In genomic region chr19:48746738-48747575, GRCh38 we compare ENCODE assay signal across 1 cellular context.
TF ChIP-seq lines count a peak whose summit lies in the region.

IZUMO1 (minus strand) TSS chr19:48746909; CDS start chr19:48745859, 1,050 bp downstream.

TF ChIP-seq in HepG2, 621 proteins besides CTCF, POLR2A, EP300 and RAD21 (continued from another document and continues in another):
- TF ChIP-seq POGK (CRISPR knock-in tag; conservative IDR thresholded peaks at IDR 0.05) = no peak
- peak; percentile 44; the same call in 1 of the 2 replicates for TF ChIP-seq GABPB1 (CRISPR knock-in tag; IDR thresholded peaks at IDR 0.05)
- no peak for TF ChIP-seq CENPBD1 (CRISPR knock-in tag; IDR thresholded peaks at IDR 0.05; ENCODE audit: borderline replicate concordance, low read depth)
- TF ChIP-seq CREB1 (IDR thresholded peaks at IDR 0.05) = peak; percentile 95
- no peak; the same call in 1 of the 2 replicates for TF ChIP-seq CREB1 (CRISPR knock-in tag; IDR thresholded peaks at IDR 0.05)
- TF ChIP-seq IKZF5 (CRISPR knock-in tag; IDR thresholded peaks at IDR 0.05) = peak; percentile 45; the same call in 1 of the 2 replicates
- TF ChIP-seq ZNF709 (CRISPR knock-in tag; IDR thresholded peaks at IDR 0.05) = no peak
- peak; percentile 17; the same call in 1 of the 2 replicates for TF ChIP-seq GATAD2A (CRISPR knock-in tag; IDR thresholded peaks at IDR 0.05)
- TF ChIP-seq BCLAF1 (IDR thresholded peaks at IDR 0.05) = no peak
- TF ChIP-seq CREM (IDR thresholded peaks at IDR 0.05) = peak; percentile 93
- TF ChIP-seq CREM (CRISPR knock-in tag; IDR thresholded peaks at IDR 0.05) = no peak
- TF ChIP-seq ZNF770 (CRISPR knock-in tag; IDR thresholded peaks at IDR 0.05) = no peak
- no peak for TF ChIP-seq NFYB (CRISPR knock-in tag; IDR thresholded peaks at IDR 0.05)
- no peak for TF ChIP-seq ZNF768 (CRISPR knock-in tag; IDR thresholded peaks at IDR 0.05)
- peak; percentile 99 for TF ChIP-seq THAP11 (CRISPR knock-in tag; IDR thresholded peaks at IDR 0.05)
- TF ChIP-seq ZBTB4 (CRISPR knock-in tag; IDR thresholded peaks at IDR 0.05; ENCODE audit: borderline replicate concordance) = 0 out of 2 replicates have a peak, but pooled peaks have one; percentile 26
- TF ChIP-seq BCL6 (CRISPR knock-in tag; IDR thresholded peaks at IDR 0.05) = no peak
- TF ChIP-seq ZNF30 (CRISPR knock-in tag; IDR thresholded peaks at IDR 0.05) = no peak
- TF ChIP-seq ZNF143 (CRISPR knock-in tag; IDR thresholded peaks at IDR 0.05) = peak; percentile 92
- no peak for TF ChIP-seq ZHX1 (CRISPR knock-in tag; IDR thresholded peaks at IDR 0.05; ENCODE audit: low read depth)
- 0 out of 2 replicates have a peak, but pooled peaks have one; percentile 31 for TF ChIP-seq ZNF574 (CRISPR knock-in tag; IDR thresholded peaks at IDR 0.05)
- TF ChIP-seq FOSL2 (CRISPR knock-in tag; IDR thresholded peaks at IDR 0.05) = no peak
- TF ChIP-seq FOXO1 (CRISPR knock-in tag; IDR thresholded peaks at IDR 0.05) = no peak
- no peak for TF ChIP-seq SNAPC5 (CRISPR knock-in tag; IDR thresholded peaks at IDR 0.05; ENCODE audit: borderline replicate concordance)
- no peak for TF ChIP-seq GABPA (IDR thresholded peaks at IDR 0.05; ENCODE audit: low read depth, low read length)
- peak; percentile 62; the same call in 1 of the 2 replicates for TF ChIP-seq GABPA (CRISPR knock-in tag; IDR thresholded peaks at IDR 0.05; ENCODE audit: low read depth)
- TF ChIP-seq PAXIP1 (CRISPR knock-in tag; conservative IDR thresholded peaks at IDR 0.05) = no peak
- TF ChIP-seq IRF2 (CRISPR knock-in tag; IDR thresholded peaks at IDR 0.05) = peak; percentile 40; the same call in 1 of the 2 replicates
- peak; percentile 89 for TF ChIP-seq HCFC1 (IDR thresholded peaks at IDR 0.05; ENCODE audit: low read depth, low read length)
- TF ChIP-seq SUZ12 (IDR thresholded peaks at IDR 0.05; ENCODE audit: low read depth, low read length) = peak; percentile 82
- TF ChIP-seq RARA (CRISPR knock-in tag; IDR thresholded peaks at IDR 0.05) = no peak
- no peak for TF ChIP-seq ZFP82 (CRISPR knock-in tag; IDR thresholded peaks at IDR 0.05; ENCODE audit: borderline replicate concordance)
- TF ChIP-seq HNRNPH1 (optimal IDR thresholded peaks at IDR 0.05; ENCODE audit: low read depth, low read length) = no peak
- no peak for TF ChIP-seq ZNF512 (CRISPR knock-in tag; IDR thresholded peaks at IDR 0.05)
- TF ChIP-seq ZBTB38 (CRISPR knock-in tag; IDR thresholded peaks at IDR 0.05) = 0 out of 2 replicates have a peak, but pooled peaks have one; percentile 33
